ENCODE assay signal across 8 cellular contexts in the genomic region with DNA sequence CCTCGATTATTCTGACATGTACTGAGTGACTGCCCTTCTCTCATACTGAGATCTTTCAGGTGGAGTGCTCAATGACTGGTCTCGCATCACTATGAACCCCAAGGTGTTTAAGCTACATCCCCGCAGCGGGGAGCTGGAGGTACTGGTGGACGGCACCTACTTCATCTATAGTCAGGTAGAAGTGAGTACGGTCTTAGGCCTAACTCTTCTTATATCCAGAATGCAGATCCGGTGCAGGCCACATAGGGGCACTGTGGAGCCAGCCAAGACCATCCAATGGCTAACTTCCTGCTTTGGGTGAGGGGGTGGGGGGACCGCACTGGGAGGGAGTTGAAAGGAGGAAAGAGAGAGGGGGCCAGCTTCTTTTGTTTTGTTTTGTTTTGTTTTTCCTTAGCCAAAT. TPM values are rescaled to one million over a fixed set of nuclear protein-coding genes. Genes with fewer than 3 reads are reported as not detected.
A peak's percentile ranks its signal among the peaks of the same experiment; 100 is the strongest.
DNase-seq lines count a peak whose midpoint lies in the region; ATAC-seq, FAIRE-seq and TF ChIP-seq lines count a peak whose summit lies in the region.

No MANE protein-coding gene starts in this region.

- no peak overlapping the region for H3K9ac ChIP-seq in keratinocyte (ENCODE audit: control insufficient read depth, extremely low read depth, insufficient read depth, low read length)

- TF ChIP-seq CTCF in keratinocyte (optimal IDR thresholded peaks at IDR 0.05 in 1 of 3, IDR thresholded peaks at IDR 0.05 in 1 of 3, conservative IDR thresholded peaks at IDR 0.05 in 1 of 3; ENCODE audit: extremely low read depth in 1 of 3, insufficient read depth in 2 of 3, low read length in 3 of 3) (peak; percentile 52 to 82 (median 74)), type B pancreatic cell (conservative IDR thresholded peaks at IDR 0.05) (peak; percentile 68)

- no peak overlapping the region for H3K4me3 ChIP-seq in keratinocyte (ENCODE audit: control insufficient read depth in 2 of 3, extremely low read depth in 1 of 3, insufficient read depth in 2 of 3, low read depth in 1 of 3, low read length in 3 of 3)

- no peaks in the 10 kb centered on the region for H3K79me2 ChIP-seq in keratinocyte (ENCODE audit: control insufficient read depth, insufficient read depth, low read length)

- no peaks in the 10 kb centered on the region for H4K20me1 ChIP-seq in keratinocyte (ENCODE audit: control insufficient read depth, extremely low read depth, insufficient read depth, low read length)

- H3K4me3 Mint-ChIP-seq in activated naive CD4-positive, alpha-beta T cell treated with anti-CD3 and anti-CD28 coated beads for 36 hours: no peak overlapping the region
- H3K4me3 Mint-ChIP-seq in type B pancreatic cell: no peak overlapping the region
- no peak overlapping the region for H3K4me3 Mint-ChIP-seq in activated T-helper 17 cell treated with anti-CD3 and anti-CD28 coated beads, Interleukin-2, amount 50 U/mL, for 72 hours

- dilution Hi-C loops in keratinocyte (cut with MboI; ENCODE audit: extremely low pct_ligation_motif_present, low sequenced_read_pairs): no loop called here

- no peaks in the 10 kb centered on the region for H3K27me3 Mint-ChIP-seq in activated naive CD4-positive, alpha-beta T cell treated with anti-CD3 and anti-CD28 coated beads for 36 hours (ENCODE audit: low read depth)
- no peaks in the 10 kb centered on the region for H3K27me3 Mint-ChIP-seq in type B pancreatic cell
- no peaks in the 10 kb centered on the region for H3K27me3 Mint-ChIP-seq in activated T-helper 17 cell treated with anti-CD3 and anti-CD28 coated beads, Interleukin-2, amount 50 U/mL, for 72 hours

- H3K4me1 Mint-ChIP-seq in activated naive CD4-positive, alpha-beta T cell treated with anti-CD3 and anti-CD28 coated beads for 36 hours (ENCODE audit: low read depth): peaks cover 10% of the 10 kb centered on the region
- no peaks in the 10 kb centered on the region for H3K4me1 Mint-ChIP-seq in type B pancreatic cell (ENCODE audit: unreplicated experiment)
- peaks cover 4% of the 10 kb centered on the region for H3K4me1 Mint-ChIP-seq in activated T-helper 17 cell treated with anti-CD3 and anti-CD28 coated beads, Interleukin-2, amount 50 U/mL, for 72 hours

- no peak overlapping the region for H3K4me2 ChIP-seq in keratinocyte (ENCODE audit: control insufficient read depth, extremely low read depth, insufficient read depth, low read depth, low read length)

- no peaks in the 10 kb centered on the region for H3K36me3 Mint-ChIP-seq in activated naive CD4-positive, alpha-beta T cell treated with anti-CD3 and anti-CD28 coated beads for 36 hours (ENCODE audit: low read depth)
- H3K36me3 Mint-ChIP-seq in type B pancreatic cell: no peaks in the 10 kb centered on the region
- no peaks in the 10 kb centered on the region for H3K36me3 Mint-ChIP-seq in activated T-helper 17 cell treated with anti-CD3 and anti-CD28 coated beads, Interleukin-2, amount 50 U/mL, for 72 hours (ENCODE audit: low read depth)

- no peaks in the 10 kb centered on the region for H3K9me3 ChIP-seq in keratinocyte (ENCODE audit: control insufficient read depth, low read depth, low read length)

- CTCF ChIA-PET in activated naive CD4-positive, alpha-beta T cell treated with anti-CD3 and anti-CD28 coated beads for 36 hours (lab: Charles Lee): interaction anchor here (0.7 to 1.5 kb wide), 12 partner anchors 8 to 538 kb away, joined by 3 to 13 read pairs (median 4); no protein-coding TSS in a partner anchor

- H3K36me3 ChIP-seq in keratinocyte (ENCODE audit: control insufficient read depth in 2 of 2, extremely low read depth in 1 of 2, insufficient read depth in 2 of 2, low read length in 2 of 2): no peaks in the 10 kb centered on the region

- no peak for FAIRE-seq in keratinocyte (lab: Jason Lieb, UNC)

- no peaks in the 10 kb centered on the region for H3K9me3 Mint-ChIP-seq in activated naive CD4-positive, alpha-beta T cell treated with anti-CD3 and anti-CD28 coated beads for 36 hours
- no peaks in the 10 kb centered on the region for H3K9me3 Mint-ChIP-seq in type B pancreatic cell
- no peaks in the 10 kb centered on the region for H3K9me3 Mint-ChIP-seq in activated T-helper 17 cell treated with anti-CD3 and anti-CD28 coated beads, Interleukin-2, amount 50 U/mL, for 72 hours

- peak; percentile 36 for DNase-seq in DMS153 (lab: John Stamatoyannopoulos, UW)
- DNase-seq in DMS153 treated with DMSO at 0.1 percent for 48 hours (lab: John Stamatoyannopoulos, UW; ENCODE audit: unreplicated experiment): no peak
- peak; percentile 22 for DNase-seq in LHCN-M2 (ENCODE audit: low read depth)
- peak; percentile 55 for DNase-seq in activated naive CD4-positive, alpha-beta T cell treated with anti-CD3 and anti-CD28 coated beads for 36 hours
- DNase-seq in keratinocyte (ENCODE audit: low read depth, low spot score): no peak
- DNase-seq in type B pancreatic cell (ENCODE audit: extremely low spot score, unreplicated experiment): no peak

- ATAC-seq in GM19023 (IDR thresholded peaks at IDR 0.05; ENCODE audit: unreplicated experiment): peak; percentile 56
- no peak for ATAC-seq in activated T-helper 17 cell treated with anti-CD3 and anti-CD28 coated beads, Interleukin-2, amount 50 U/mL, for 72 hours (replicated peaks)

- no peaks in the 10 kb centered on the region for H3K9me1 ChIP-seq in keratinocyte (ENCODE audit: control insufficient read depth, extremely low read depth, insufficient read depth, low read length)

- no peak overlapping the region for H2AFZ ChIP-seq in keratinocyte (ENCODE audit: control insufficient read depth, low read length)

- intact Hi-C loops in activated naive CD4-positive, alpha-beta T cell treated with anti-CD3 and anti-CD28 coated beads for 36 hours (cut with micrococcal nuclease): loop anchor here (1.0 to 2.0 kb wide), 3 partner anchors 63 to 401 kb away; no protein-coding TSS in a partner anchor

- no peaks in the 10 kb centered on the region for H3K27me3 ChIP-seq in keratinocyte (ENCODE audit: control insufficient read depth, extremely low read depth, insufficient read depth, low read length)

- peaks cover 5% of the 10 kb centered on the region for H3K4me1 ChIP-seq in keratinocyte (ENCODE audit: control insufficient read depth, extremely low read depth, insufficient read depth, low read length)

- no peak overlapping the region for H3K27ac Mint-ChIP-seq in activated naive CD4-positive, alpha-beta T cell treated with anti-CD3 and anti-CD28 coated beads for 36 hours
- no peak overlapping the region for H3K27ac Mint-ChIP-seq in type B pancreatic cell
- no peak overlapping the region for H3K27ac Mint-ChIP-seq in activated T-helper 17 cell treated with anti-CD3 and anti-CD28 coated beads, Interleukin-2, amount 50 U/mL, for 72 hours

- no peak overlapping the region for H3K27ac ChIP-seq in keratinocyte (ENCODE audit: control insufficient read depth, insufficient read depth, low read length)

RNA-seq across cellular contexts. Expression of gene AWAT2, which starts 16.4 kb away (rescaled TPM):
- total RNA-seq in LHCN-M2 (2014; rRNA removed) (0.13 TPM in 1 of 2 replicates, not detected in the other), type B pancreatic cell (ENCODE audit: low replicate concordance) (not detected in 2 replicates)
- polyA plus RNA-seq in LHCN-M2 (2012): 0.05 TPM
- total RNA-seq in activated naive CD4-positive, alpha-beta T cell treated with anti-CD3 and anti-CD28 coated beads for 36 hours: not detected
- polyA plus RNA-seq in keratinocyte: not detected in 3 replicates
- not detected for polyA plus RNA-seq in keratinocyte (2011; ENCODE audit: low read depth)
- not detected in 2 replicates for polyA plus RNA-seq in keratinocyte (2011; cell fraction: cytosol; rRNA removed)
- not detected in 2 replicates for polyA plus RNA-seq in keratinocyte (2011; cell fraction: nucleus; rRNA removed)
- polyA plus RNA-seq in keratinocyte (2012; ENCODE audit: low replicate concordance): not detected in 2 replicates
- polyA minus RNA-seq in keratinocyte: 0.20 TPM in 1 of 3 replicates, not detected in the others
- polyA minus RNA-seq in keratinocyte (2011; cell fraction: cytosol; rRNA and poly(A)+ RNA removed): not detected
- not detected in 2 replicates for polyA minus RNA-seq in keratinocyte (2011; cell fraction: nucleus; rRNA and poly(A)+ RNA removed)
- not detected for total RNA-seq in activated T-helper 17 cell treated with anti-CD3 and anti-CD28 coated beads, Interleukin-2, amount 50 U/mL, for 72 hours

RNA-seq across cellular contexts. Expression of gene OTUD6A, which starts 28.9 kb away (rescaled TPM):
- total RNA-seq in LHCN-M2 (2014; rRNA removed) (not detected in 2 replicates), type B pancreatic cell (ENCODE audit: low replicate concordance) (not detected in 2 replicates)
- polyA plus RNA-seq in LHCN-M2 (2012): not detected
- not detected for total RNA-seq in activated naive CD4-positive, alpha-beta T cell treated with anti-CD3 and anti-CD28 coated beads for 36 hours
- not detected in 3 replicates for polyA plus RNA-seq in keratinocyte
- polyA plus RNA-seq in keratinocyte (2011; ENCODE audit: low read depth): not detected
- not detected in 2 replicates for polyA plus RNA-seq in keratinocyte (2011; cell fraction: cytosol; rRNA removed)
- not detected in 2 replicates for polyA plus RNA-seq in keratinocyte (2011; cell fraction: nucleus; rRNA removed)
- polyA plus RNA-seq in keratinocyte (2012; ENCODE audit: low replicate concordance): not detected in 2 replicates
- polyA minus RNA-seq in keratinocyte: not detected in 3 replicates
- not detected for polyA minus RNA-seq in keratinocyte (2011; cell fraction: cytosol; rRNA and poly(A)+ RNA removed)
- not detected in 2 replicates for polyA minus RNA-seq in keratinocyte (2011; cell fraction: nucleus; rRNA and poly(A)+ RNA removed)
- total RNA-seq in activated T-helper 17 cell treated with anti-CD3 and anti-CD28 coated beads, Interleukin-2, amount 50 U/mL, for 72 hours: not detected

Comparison
In these comparisons a context has a peak if more than half of its experiments do, and no peak if none do; other contexts are left out.
1. DNase-seq: peak in DMS153 (single experiment), LHCN-M2 (single experiment) and activated naive CD4-positive, alpha-beta T cell treated with anti-CD3 and anti-CD28 coated beads for 36 hours (single experiment); none in DMS153 treated with DMSO at 0.1 percent for 48 hours (single experiment), keratinocyte (single experiment) and type B pancreatic cell (single experiment).